25 cellular contexts compared by ENCODE assay signal in the genomic region with DNA sequence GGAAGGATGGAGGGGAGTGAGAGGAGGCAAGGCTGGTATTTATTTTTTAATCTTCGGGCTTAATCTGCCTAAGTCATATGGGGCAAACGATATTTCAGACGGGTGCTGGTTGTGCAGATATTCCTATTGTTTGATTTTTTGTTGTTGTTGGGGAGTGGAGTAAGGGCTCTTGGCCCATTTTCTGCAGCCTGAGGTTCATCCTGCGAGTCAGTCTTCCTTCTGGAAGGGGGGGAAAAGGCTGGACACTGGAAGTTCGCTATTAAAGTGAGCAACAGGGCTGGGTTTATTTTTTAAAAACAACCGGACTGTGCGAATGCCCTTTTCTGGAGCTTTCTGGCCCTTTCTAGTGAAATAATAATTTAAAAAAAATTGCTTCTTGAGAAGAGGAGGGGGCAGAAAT. TPM values are rescaled to one million over a fixed set of nuclear protein-coding genes. Genes with fewer than 3 reads are reported as not detected.
"Had no signal": no experiment of that assay in that cellular context is flagged by ENCODE, and none has a peak within 500 bp of the region (broad histone marks: within the 10 kb centered on the region; RNA-seq: fewer than 3 reads in every experiment).

No MANE protein-coding gene starts in this region.

- H3K79me2 ChIP-seq: hepatocyte, parathyroid adenoma had no signal

- H3K27ac ChIP-seq: gastrocnemius medialis, heart left ventricle, hepatocyte, left lung, neutrophil, parathyroid adenoma, right lobe of liver, thoracic aorta, transverse colon, upper lobe of right lung, uterus had no signal

- H2AFZ ChIP-seq: hepatocyte, parathyroid adenoma had no signal

- H3K9me3 ChIP-seq: gastrocnemius medialis, heart left ventricle, left lung, neutrophil, right lobe of liver, thoracic aorta, transverse colon, upper lobe of right lung, uterus had no signal

- H3K4me2 ChIP-seq: hepatocyte had no signal

- ATAC-seq: gastrocnemius medialis; heart left ventricle; left cardiac atrium; left lung; naive thymus-derived CD4-positive, alpha-beta T cell; right lobe of liver; stimulated activated naive B cell treated with anti-CD40 and anti-IgM and Interleukin-4, amounts not matched to agents 10 μg/mL and 1 μg/mL and 100 μg/mL, for 72 hours; upper lobe of right lung had no signal

- H3K4me1 ChIP-seq: gastrocnemius medialis, heart left ventricle, left lung, right lobe of liver, upper lobe of right lung, uterus had no signal

- H3K27me3 ChIP-seq: left lung, right lobe of liver, transverse colon, upper lobe of right lung, uterus had no signal

- H3K4me3 ChIP-seq: gastrocnemius medialis, heart left ventricle, hepatocyte, left lung, right lobe of liver, thoracic aorta, transverse colon, upper lobe of right lung, uterus had no signal

- DNase-seq: cortex of kidney; effector CD4-positive, alpha-beta T cell; gastrocnemius medialis; heart left ventricle; left cardiac atrium; left lung; mesendoderm; midbrain; naive thymus-derived CD4-positive, alpha-beta T cell; right lobe of liver; small intestine; stimulated activated CD4-positive, alpha-beta T cell treated with anti-CD3 and anti-CD28 coated beads, Interleukin-15, amount 100 ng/mL, for 24 hours; stimulated activated CD4-positive, alpha-beta T cell treated with anti-CD3 and anti-CD28 coated beads, Interleukin-2, amount 100 ng/mL, for 48 hours; stimulated activated naive B cell treated with anti-CD40 and anti-IgM and Interleukin-4, amounts not matched to agents 10 μg/mL and 1 μg/mL and 100 μg/mL, for 72 hours; transverse colon; upper lobe of right lung; uterus had no signal

- H3K9me3 Mint-ChIP-seq: nephron; stimulated activated naive CD8-positive, alpha-beta T cell treated with anti-CD3 and anti-CD28 coated beads, Interleukin-15, Interleukin-2, amounts not matched to agents 100 ng/mL and 50 ng/mL, for 24 hours had no signal

- H3K36me3 ChIP-seq: gastrocnemius medialis, heart left ventricle, left lung, neutrophil, right lobe of liver, thoracic aorta, transverse colon, upper lobe of right lung, uterus had no signal

- H3K27ac Mint-ChIP-seq: naive thymus-derived CD4-positive, alpha-beta T cell; nephron; progenitor cell of endocrine pancreas; stimulated activated naive B cell treated with anti-CD40 and anti-IgM and Interleukin-4, amounts not matched to agents 10 μg/mL and 1 μg/mL and 100 μg/mL, for 72 hours; stimulated activated naive CD8-positive, alpha-beta T cell treated with anti-CD3 and anti-CD28 coated beads, Interleukin-15, Interleukin-2, amounts not matched to agents 100 ng/mL and 50 ng/mL, for 24 hours had no signal

- H3K4me1 Mint-ChIP-seq: naive thymus-derived CD4-positive, alpha-beta T cell; nephron; stimulated activated naive B cell treated with anti-CD40 and anti-IgM and Interleukin-4, amounts not matched to agents 10 μg/mL and 1 μg/mL and 100 μg/mL, for 72 hours had no signal

- H3K4me3 Mint-ChIP-seq: nephron; stimulated activated naive B cell treated with anti-CD40 and anti-IgM and Interleukin-4, amounts not matched to agents 10 μg/mL and 1 μg/mL and 100 μg/mL, for 72 hours; stimulated activated naive CD8-positive, alpha-beta T cell treated with anti-CD3 and anti-CD28 coated beads, Interleukin-15, Interleukin-2, amounts not matched to agents 100 ng/mL and 50 ng/mL, for 24 hours had no signal

- H3K36me3 Mint-ChIP-seq: naive thymus-derived CD4-positive, alpha-beta T cell; stimulated activated naive B cell treated with anti-CD40 and anti-IgM and Interleukin-4, amounts not matched to agents 10 μg/mL and 1 μg/mL and 100 μg/mL, for 72 hours had no signal

RNA-seq across cellular contexts. Expression of gene NRXN3, which starts 2.3 kb away (rescaled TPM):
- total RNA-seq: lung microvascular endothelial cell; naive thymus-derived CD4-positive, alpha-beta T cell had no signal
- polyA plus RNA-seq: naive thymus-derived CD4-positive, alpha-beta T cell had no signal
